Comparison of ENCODE assay signal across 20 cellular contexts in the genomic region with DNA sequence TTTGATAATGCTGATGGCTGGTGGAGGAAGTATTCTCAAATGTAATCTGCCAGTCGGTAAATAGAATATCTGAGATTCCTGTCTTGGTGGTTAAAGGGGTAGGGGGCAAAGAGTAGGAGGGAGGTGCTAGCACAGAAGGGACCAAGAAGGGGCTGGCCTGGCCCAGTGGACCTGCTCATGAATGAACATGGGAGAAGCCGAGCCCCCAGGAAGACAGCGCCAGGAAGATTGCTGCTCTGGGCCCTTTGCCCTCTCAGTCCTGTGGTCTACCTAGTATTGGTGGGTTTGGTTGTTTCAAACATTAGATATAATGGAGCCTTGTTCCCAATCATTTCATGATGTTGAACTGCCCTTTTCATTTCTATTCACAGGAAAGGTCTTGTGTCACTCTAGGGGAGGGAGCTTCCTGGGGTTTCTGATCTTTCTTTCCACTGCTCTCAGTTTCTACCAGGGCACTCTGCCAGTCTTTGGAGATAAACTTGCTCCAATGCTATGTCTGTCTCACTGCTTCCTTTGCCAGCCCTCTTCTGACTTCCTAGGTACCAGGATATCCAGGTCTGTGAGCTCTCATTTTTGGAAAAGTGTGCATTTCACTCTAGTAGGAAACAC. TPM values are rescaled to one million over a fixed set of nuclear protein-coding genes. Genes with fewer than 3 reads are reported as not detected.
"Had no signal": no experiment of that assay in that cellular context is flagged by ENCODE, and none has a peak within 500 bp of the region (broad histone marks: within the 10 kb centered on the region; RNA-seq: fewer than 3 reads in every experiment).

No MANE protein-coding gene starts in this region.

- H3K27ac ChIP-seq: epithelial cell of prostate, pancreas, thoracic aorta, upper lobe of right lung, VCaP had no signal

- H3K4me1 ChIP-seq: pancreas had no signal

- H3K27ac Mint-ChIP-seq: stimulated activated effector memory CD8-positive, alpha-beta T cell treated with anti-CD3 and anti-CD28 coated beads, Interleukin-12 subunit alpha, Interleukin-12 subunit beta, amount 100 ng/mL, for 72 hours had no signal

- H3K4me3 ChIP-seq: ascending aorta, pancreas, thoracic aorta, upper lobe of right lung had no signal

- H3K27me3 Mint-ChIP-seq: effector memory CD8-positive, alpha-beta T cell; naive thymus-derived CD8-positive, alpha-beta T cell had no signal

- H3K36me3 ChIP-seq: thoracic aorta had no signal

- H3K27me3 ChIP-seq: ascending aorta, pancreas, upper lobe of right lung had no signal

- DNase-seq: activated CD4-positive, alpha-beta T cell treated with anti-CD3 and anti-CD28 coated beads for 1 hour; activated CD8-positive, alpha-beta memory T cell treated with anti-CD3 and anti-CD28 coated beads for 24 hours; activated effector memory CD4-positive, alpha-beta T cell treated with anti-CD3 and anti-CD28 coated beads, Interleukin-2, amount 50 U/mL, for 16 hours; activated naive CD4-positive, alpha-beta T cell treated with anti-CD3 and anti-CD28 coated beads, Interleukin-2, amount 50 U/mL, for 16 hours; activated T-cell treated with anti-CD3 and anti-CD28 coated beads, Interleukin-2, amount 50 U/mL, for 48 hours; dermis blood vessel endothelial cell; effector memory CD8-positive, alpha-beta T cell; mesenchymal stem cell; naive thymus-derived CD8-positive, alpha-beta T cell; pancreas; stimulated activated CD4-positive, alpha-beta T cell treated with anti-CD3 and anti-CD28 coated beads, Interleukin-4, amount 100 ng/mL, for 24 hours; T-helper 1 cell; T-helper 9 cell; upper lobe of right lung had no signal

- H3K9me3 ChIP-seq: ascending aorta, pancreas, thoracic aorta, upper lobe of right lung had no signal

- ATAC-seq: effector memory CD8-positive, alpha-beta T cell; naive thymus-derived CD8-positive, alpha-beta T cell; pancreas; sciatic nerve; stimulated activated effector memory CD8-positive, alpha-beta T cell treated with anti-CD3 and anti-CD28 coated beads, Interleukin-12 subunit alpha, Interleukin-12 subunit beta, amount 100 ng/mL, for 72 hours; upper lobe of right lung had no signal

- H3K9me3 Mint-ChIP-seq: effector memory CD8-positive, alpha-beta T cell; naive thymus-derived CD8-positive, alpha-beta T cell; stimulated activated effector memory CD8-positive, alpha-beta T cell treated with anti-CD3 and anti-CD28 coated beads, Interleukin-12 subunit alpha, Interleukin-12 subunit beta, amount 100 ng/mL, for 72 hours had no signal

- H3K4me3 Mint-ChIP-seq: effector memory CD8-positive, alpha-beta T cell; naive thymus-derived CD8-positive, alpha-beta T cell; stimulated activated effector memory CD8-positive, alpha-beta T cell treated with anti-CD3 and anti-CD28 coated beads, Interleukin-12 subunit alpha, Interleukin-12 subunit beta, amount 100 ng/mL, for 72 hours had no signal

RNA-seq across cellular contexts. Expression of a gene that starts 5.3 kb away (rescaled TPM):
- polyA plus RNA-seq: naive thymus-derived CD8-positive, alpha-beta T cell had no signal
